In genomic region chr4:69317669-69318298, GRCh38 we compare ENCODE assay signal across 10 cellular contexts. TPM values are rescaled to one million over a fixed set of nuclear protein-coding genes. Genes with fewer than 3 reads are reported as not detected.
A peak's percentile ranks its signal among the peaks of the same experiment; 100 is the strongest.
DNase-seq lines count a peak whose midpoint lies in the region; TF ChIP-seq lines count a peak whose summit lies in the region.
"Not testable (repeated sequence)": the region's sequence is repeated elsewhere in the genome, so short reads cannot be mapped to it uniquely, and the experiment has no call there.
"Had no signal": no experiment of that assay in that cellular context is flagged by ENCODE, and none has a peak within 500 bp of the region (broad histone marks: within the 10 kb centered on the region; RNA-seq: fewer than 3 reads in every experiment).

No MANE protein-coding gene starts in this region.

- H3K4me1 ChIP-seq in neural progenitor cell, result not testable (repeated sequence)

- not testable (repeated sequence) for H3K27ac ChIP-seq in RWPE1, neural progenitor cell

- not testable (repeated sequence) for H3F3A ChIP-seq in neural progenitor cell (ENCODE audit: low read depth)

- not testable (repeated sequence) for H3K27me3 ChIP-seq in neural progenitor cell

- intact Hi-C loops in head of caudate nucleus (cut with DNase I), result not testable (repeated sequence)

- POLR2A ChIA-PET in RWPE1 (lab: Yijun Ruan, JAX; ENCODE audit: low non-redundant PET), result not testable (repeated sequence)

- H3K27me3 Mint-ChIP-seq in neural progenitor cell (ENCODE audit: insufficient read depth, low read depth), result not testable (repeated sequence)

- not testable (repeated sequence) for H4K20me1 ChIP-seq in neural progenitor cell (ENCODE audit: low read depth)

- not testable (repeated sequence) for H3K79me2 ChIP-seq in neural progenitor cell (ENCODE audit: low read depth)

- H2AFZ ChIP-seq in neural progenitor cell (replicated peaks), result peak overlapping the region; percentile 69

- not testable (repeated sequence) for H3K27ac Mint-ChIP-seq in neural progenitor cell

- H3K4me3 Mint-ChIP-seq in neural progenitor cell, result not testable (repeated sequence)

- not testable (repeated sequence) for H3K9ac ChIP-seq in neural progenitor cell

- not testable (repeated sequence) for H3K36me3 ChIP-seq in neural progenitor cell

- in situ Hi-C loops in ACHN (cut with HindIII; ENCODE audit: low pct_ligation_motif_present, low pct_unique_long_range_greater_than_20kb, low sequenced_read_pairs); astrocyte of the spinal cord (cut with HindIII; ENCODE audit: low sequenced_read_pairs): not testable (repeated sequence)

- TF ChIP-seq CTCF in GM12875 (IDR thresholded peaks at IDR 0.05; ENCODE audit: borderline replicate concordance, insufficient read depth, low read depth, low read length) (0 out of 2 replicates have a peak, but pooled peaks have one; percentile 32), HFF-Myc (IDR thresholded peaks at IDR 0.05; ENCODE audit: low read depth, low read length, missing control alignments) (peak; percentile 24), RWPE1 (conservative IDR thresholded peaks at IDR 0.05; ENCODE audit: low read depth) (0 out of 2 replicates have a peak, but pooled peaks have one; percentile 11), astrocyte of the spinal cord (IDR thresholded peaks at IDR 0.05; ENCODE audit: low read depth, low read length) (peak; percentile 57), neural progenitor cell (IDR thresholded peaks at IDR 0.05) (peak; percentile 77)

- CTCF ChIA-PET in RWPE1 (lab: Yijun Ruan, JAX), result interaction anchor here (0.6 to 1.0 kb wide), 6 partner anchors 9 to 1720 kb away, joined by 3 to 9 read pairs (median 4); no protein-coding TSS in a partner anchor

- not testable (repeated sequence) for H3K4me3 ChIP-seq in GM12875 (ENCODE audit: low read depth, low read length); HFF-Myc (replicated peaks; ENCODE audit: low read depth, low read length); astrocyte of the spinal cord (ENCODE audit: low read depth, low read length); neural progenitor cell

- not testable (repeated sequence) for H3K36me3 Mint-ChIP-seq in neural progenitor cell

- not testable (repeated sequence) for H3K4me2 ChIP-seq in neural progenitor cell

- H3K9me3 ChIP-seq in neural progenitor cell (ENCODE audit: low read depth), result not testable (repeated sequence)

- H3K4me1 Mint-ChIP-seq in neural progenitor cell, result not testable (repeated sequence)

- H3K9me3 Mint-ChIP-seq in neural progenitor cell, result not testable (repeated sequence)

- DNase-seq in ACHN, result peak; percentile 35
- DNase-seq in HFF-Myc (ENCODE audit: extremely low read depth, low read depth); RWPE1 (ENCODE audit: low spot score): not testable (repeated sequence)
- DNase-seq in M059J (ENCODE audit: low read depth), result peak; percentile 10
- peak; percentile 6 for DNase-seq in astrocyte of the spinal cord (ENCODE audit: low read depth, low spot score)
- DNase-seq in head of caudate nucleus, result peak in 33 of 42 donors; percentile 1 to 81 (median 38)
- peak; percentile 31 for DNase-seq in neural progenitor cell (ENCODE audit: low spot score)

RNA-seq across cellular contexts. Expression of gene UGT2B28, which starts 37.5 kb away (rescaled TPM):
- total RNA-seq in M059J (2014; rRNA removed; shearing (Covaris generic)), result not detected in 2 replicates
- total RNA-seq in neural progenitor cell (ENCODE audit: low replicate concordance), result not detected in 2 replicates
- total RNA-seq: activated naive CD4-positive, alpha-beta T cell treated with anti-CD3 and anti-CD28 coated beads, Interleukin-2, amount 50 U/mL, for 72 hours; pulmonary artery endothelial cell had no signal

Comparison
In these comparisons a context has a peak if more than half of its experiments do, and no peak if none do; other contexts are left out.
1. CTCF ChIP-seq: peak in every context shown above with its lines; median percentile 77 in neural progenitor cell; 57 in astrocyte of the spinal cord; 32 in GM12875; 24 in HFF-Myc; 11 in RWPE1.